In genomic region chr19:58407658-58408151, GRCh38 we compare ENCODE assay signal across 8 cellular contexts. TPM values are rescaled to one million over a fixed set of nuclear protein-coding genes. Genes with fewer than 3 reads are reported as not detected.
A peak's percentile ranks its signal among the peaks of the same experiment; 100 is the strongest.
DNase-seq lines count a peak whose midpoint lies in the region; ATAC-seq and TF ChIP-seq lines count a peak whose summit lies in the region.

No MANE protein-coding gene starts in this region.

- no peak overlapping the region for H2AFZ ChIP-seq in ACC112 (ENCODE audit: low read length, unreplicated experiment)
- H2AFZ ChIP-seq in GM23248 = peak overlapping the region; percentile 84

- H3K4me3 ChIP-seq in ACC112 (ENCODE audit: low read depth, low read length) (peak overlapping the region; percentile 99), GM23248 (peak overlapping the region; percentile 91), WERI-Rb-1 (ENCODE audit: low read depth, low read length) (peak overlapping the region; percentile 69), cardiac muscle cell (peak overlapping the region; percentile 75)

- ATAC-seq in sciatic nerve (peak; percentile 35), HG03565 (IDR thresholded peaks at IDR 0.05; ENCODE audit: unreplicated experiment) (no peak)

- H3K27me3 ChIP-seq in ACC112 (ENCODE audit: insufficient read depth, low read length) = no peaks in the 10 kb centered on the region
- no peaks in the 10 kb centered on the region for H3K27me3 ChIP-seq in GM23248 (replicated peaks; ENCODE audit: insufficient read depth)
- H3K27me3 ChIP-seq in WERI-Rb-1 (ENCODE audit: insufficient read depth, low read depth, severe bottlenecking) = no peaks in the 10 kb centered on the region
- no peaks in the 10 kb centered on the region for H3K27me3 ChIP-seq in cardiac muscle cell

- WGBS in GM23248 (ENCODE audit: low coverage in 1 of 2, low lambda C conversion rate in 2 of 2, missing lambda C conversion rate in 2 of 2), 2 experiments = 5 to 6% methylated on average over 22 of the region's 22 CpGs

- intact Hi-C loops in sciatic nerve (cut with DNase I) = no loop called here

- H3K4me1 ChIP-seq in ACC112 (ENCODE audit: control insufficient read depth, insufficient read depth, low read length, unreplicated experiment) = peaks cover 15% of the 10 kb centered on the region
- H3K4me1 ChIP-seq in GM23248 (ENCODE audit: insufficient read depth) = 0 out of 2 replicates have a peak, but pooled peaks cover 11% of the 10 kb centered on the region
- peaks cover 4% of the 10 kb centered on the region for H3K4me1 ChIP-seq in cardiac muscle cell (ENCODE audit: low read depth)

- DNase-seq in GM23248 (peak; percentile 54), WERI-Rb-1 (no peak), cardiac muscle cell (ENCODE audit: low read depth in 1 of 2, low spot score in 1 of 2) (no peak), sciatic nerve (ENCODE audit: low spot score) (no peak), A172 (ENCODE audit: low spot score) (no peak), GM19240 (ENCODE audit: insufficient read length, low spot score) (no peak)

- in situ Hi-C loops in GM23248 (cut with MboI) = no loop called here

- peak overlapping the region; percentile 55 for H3K27ac ChIP-seq in ACC112 (ENCODE audit: low read depth, low read length)
- peak overlapping the region; percentile 59 for H3K27ac ChIP-seq in GM23248
- peak overlapping the region; percentile 78 for H3K27ac ChIP-seq in WERI-Rb-1
- H3K27ac ChIP-seq in cardiac muscle cell = peak overlapping the region; percentile 78

- no peaks in the 10 kb centered on the region for H4K20me1 ChIP-seq in GM23248 (ENCODE audit: insufficient read depth)

- peaks cover 25% of the 10 kb centered on the region for H3K79me2 ChIP-seq in ACC112 (ENCODE audit: control insufficient read depth, insufficient read depth, low read length, unreplicated experiment)
- peaks cover 54% of the 10 kb centered on the region for H3K79me2 ChIP-seq in GM23248 (ENCODE audit: insufficient read depth)

- TF ChIP-seq CTCF in WERI-Rb-1 (IDR thresholded peaks at IDR 0.05; ENCODE audit: low read depth, low read length) (no peak), cardiac muscle cell (IDR thresholded peaks at IDR 0.05; ENCODE audit: low read depth, low read length) (no peak)

- H3K9me2 ChIP-seq in GM23248 (ENCODE audit: insufficient read depth) = no peaks in the 10 kb centered on the region

- H3K4me2 ChIP-seq in GM23248 (ENCODE audit: unreplicated experiment) = peak overlapping the region; percentile 93

- H3K9me3 ChIP-seq in GM23248 (ENCODE audit: low read depth) (no peaks in the 10 kb centered on the region), WERI-Rb-1 (ENCODE audit: severe bottlenecking) (no peaks in the 10 kb centered on the region), cardiac muscle cell (ENCODE audit: low read depth) (no peaks in the 10 kb centered on the region)

- H3K9ac ChIP-seq in GM23248 = peak overlapping the region; percentile 92

- no peaks in the 10 kb centered on the region for H3K36me3 ChIP-seq in ACC112 (ENCODE audit: insufficient read depth, low read length)
- no peaks in the 10 kb centered on the region for H3K36me3 ChIP-seq in GM23248 (ENCODE audit: low read depth)
- H3K36me3 ChIP-seq in WERI-Rb-1 = peaks cover 6% of the 10 kb centered on the region
- H3K36me3 ChIP-seq in cardiac muscle cell = no peaks in the 10 kb centered on the region

- 0 out of 2 replicates have a peak, but pooled peaks cover 5% of the 10 kb centered on the region for H3F3A ChIP-seq in GM23248 (ENCODE audit: insufficient read depth)

RNA-seq across cellular contexts. Expression of gene ZNF584, which starts 0.7 kb away (rescaled TPM):
- 8.5 and 14.6 TPM in 2 replicates for total RNA-seq in GM23248 (2014; rRNA removed; shearing (Covaris generic))
- polyA plus RNA-seq in GM23248 (2016; fragmentation: Nextera tagmentation; extraction: Ambion mirVana) (12.7 and 14.0 TPM in 2 replicates), cardiac muscle cell (16.0 and 18.6 TPM in 2 replicates)
- total RNA-seq in cardiac muscle cell (15.6 and 37.9 TPM in 2 replicates), sciatic nerve (16.0 TPM)
- 31.5 and 42.1 TPM in 2 replicates for total RNA-seq in A172 (2014; rRNA removed; shearing (Covaris generic))

RNA-seq across cellular contexts. Expression of gene RNF225, which starts 12.2 kb away (rescaled TPM):
- not detected in 2 replicates for total RNA-seq in GM23248 (2014; rRNA removed; shearing (Covaris generic))
- polyA plus RNA-seq in GM23248 (2016; fragmentation: Nextera tagmentation; extraction: Ambion mirVana) (not detected in 2 replicates), cardiac muscle cell (not detected in 2 replicates)
- total RNA-seq in cardiac muscle cell (3.1 TPM in 1 of 2 replicates, not detected in the other), sciatic nerve (not detected)
- total RNA-seq in A172 (2014; rRNA removed; shearing (Covaris generic)) = not detected in 2 replicates

RNA-seq across cellular contexts. Expression of gene RPS5, which starts 20.6 kb away (rescaled TPM):
- total RNA-seq in GM23248 (2014; rRNA removed; shearing (Covaris generic)) = 1,366 and 1,425 TPM in 2 replicates
- 561 and 565 TPM in 2 replicates for polyA plus RNA-seq in GM23248 (2016; fragmentation: Nextera tagmentation; extraction: Ambion mirVana)
- total RNA-seq in cardiac muscle cell = 1,551 and 1,738 TPM in 2 replicates
- polyA plus RNA-seq in cardiac muscle cell = 643 and 656 TPM in 2 replicates
- 572 TPM for total RNA-seq in sciatic nerve
- total RNA-seq in A172 (2014; rRNA removed; shearing (Covaris generic)) = 2,652 and 2,662 TPM in 2 replicates

RNA-seq across cellular contexts. Expression of gene ZNF837, which starts 26.9 kb away (rescaled TPM):
- 2.5 and 5.3 TPM in 2 replicates for total RNA-seq in GM23248 (2014; rRNA removed; shearing (Covaris generic))
- polyA plus RNA-seq in GM23248 (2016; fragmentation: Nextera tagmentation; extraction: Ambion mirVana) (1.4 and 2.2 TPM in 2 replicates), cardiac muscle cell (7.6 and 8.9 TPM in 2 replicates)
- total RNA-seq in cardiac muscle cell (9.1 and 12.6 TPM in 2 replicates), sciatic nerve (2.0 TPM)
- 3.7 and 5.7 TPM in 2 replicates for total RNA-seq in A172 (2014; rRNA removed; shearing (Covaris generic))

RNA-seq across cellular contexts. Expression of gene ZNF132, which starts 32.2 kb away (rescaled TPM):
- total RNA-seq in GM23248 (2014; rRNA removed; shearing (Covaris generic)) = 6.1 and 6.7 TPM in 2 replicates
- polyA plus RNA-seq in GM23248 (2016; fragmentation: Nextera tagmentation; extraction: Ambion mirVana) (4.5 and 5.8 TPM in 2 replicates), cardiac muscle cell (1.1 and 1.4 TPM in 2 replicates)
- total RNA-seq in cardiac muscle cell (not detected in 2 replicates), sciatic nerve (6.1 TPM)
- total RNA-seq in A172 (2014; rRNA removed; shearing (Covaris generic)) = 0.03 and 0.19 TPM in 2 replicates
